15 cellular contexts compared by ENCODE assay signal in the genomic region with DNA sequence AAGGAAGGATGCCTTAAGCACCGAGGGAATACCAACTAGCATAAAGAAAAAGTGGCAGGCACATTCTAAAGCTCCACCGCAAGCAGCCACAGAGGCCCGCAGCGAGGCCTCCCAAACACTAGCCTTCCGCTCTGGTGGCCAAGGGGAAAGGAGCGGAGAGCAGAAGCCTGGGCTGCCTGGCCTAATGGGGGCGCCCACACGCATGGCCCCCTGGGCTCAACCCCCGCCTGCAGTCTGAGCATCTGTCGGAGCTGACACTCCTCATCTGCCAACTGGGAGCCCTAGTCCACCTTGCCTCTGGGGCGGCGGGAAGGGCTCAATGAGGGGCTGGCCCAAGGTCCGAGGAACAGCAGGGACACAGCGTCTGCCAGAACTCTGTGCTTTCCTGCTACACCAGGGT. TPM values are rescaled to one million over a fixed set of nuclear protein-coding genes. Genes with fewer than 3 reads are reported as not detected.
"Had no signal": no experiment of that assay in that cellular context is flagged by ENCODE, and none has a peak within 500 bp of the region (broad histone marks: within the 10 kb centered on the region; RNA-seq: fewer than 3 reads in every experiment).

No MANE protein-coding gene starts in this region.

- H3K9me3 ChIP-seq: body of pancreas, esophagus muscularis mucosa, pancreas, stomach, testis, upper lobe of right lung had no signal

- ATAC-seq: body of pancreas, pancreas, upper lobe of right lung had no signal

- H3K27ac ChIP-seq: body of pancreas, esophagus muscularis mucosa, pancreas, stomach, testis, upper lobe of right lung had no signal

- DNase-seq: activated B cell treated with CpG ODN at 0.5 μM for 24 hours; activated CD4-positive, alpha-beta T cell treated with anti-CD3 and anti-CD28 coated beads, Interleukin-2, amount 10 ng/mL, durations not matched to agents 7 days and 5 days; activated gamma-delta T cell treated with Interleukin-2 at 50 U/mL for 16 hours; amygdala; body of pancreas; caudate nucleus; midbrain; pancreas; stimulated activated CD4-positive, alpha-beta T cell treated with anti-CD3 and anti-CD28 coated beads, Interleukin-12 subunit alpha, Interleukin-12 subunit beta, amount 100 ng/mL, for 4 hours; stimulated activated CD4-positive, alpha-beta T cell treated with anti-CD3 and anti-CD28 coated beads, Interleukin-2, amount 100 ng/mL, for 24 hours; stomach; testis; upper lobe of right lung had no signal

- H3K36me3 ChIP-seq: esophagus muscularis mucosa, pancreas, stomach, upper lobe of right lung had no signal

- H3K27me3 ChIP-seq: body of pancreas, esophagus muscularis mucosa, pancreas, testis, upper lobe of right lung had no signal

- H3K4me3 ChIP-seq: body of pancreas, esophagus muscularis mucosa, lung, pancreas, stomach, testis, upper lobe of right lung had no signal

- H3K4me1 ChIP-seq: body of pancreas, pancreas, stomach, testis had no signal

RNA-seq across cellular contexts. Expression of a gene that starts 50.1 kb away (rescaled TPM):
- total RNA-seq: activated CD4-positive, alpha-beta T cell treated with anti-CD3 and anti-CD28 coated beads, Interleukin-2, amount 10 ng/mL, durations not matched to agents 7 days and 5 days had no signal
